Comparison of ENCODE assay signal across 2 cellular contexts in the genomic region with DNA sequence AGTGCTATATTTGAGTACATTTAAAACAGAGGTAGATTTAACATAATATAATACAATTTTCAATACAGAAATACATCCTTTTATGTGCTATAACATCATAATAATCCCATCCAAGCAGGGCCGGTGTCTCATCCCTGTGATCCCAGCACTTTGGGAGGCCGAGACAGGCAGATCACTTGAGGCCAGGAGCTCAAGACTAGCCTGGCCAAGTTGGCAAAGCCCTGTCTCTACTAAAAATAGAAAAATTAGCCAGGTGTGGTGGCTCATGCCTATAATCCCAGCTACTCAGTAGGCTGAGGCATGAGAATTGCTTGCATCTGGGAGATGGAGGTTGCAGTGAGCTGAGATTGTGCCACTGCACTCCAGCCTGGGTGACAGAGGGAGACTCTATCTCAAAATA. TPM values are rescaled to one million over a fixed set of nuclear protein-coding genes. Genes with fewer than 3 reads are reported as not detected.
"Had no signal": no experiment of that assay in that cellular context is flagged by ENCODE, and none has a peak within 500 bp of the region (broad histone marks: within the 10 kb centered on the region; RNA-seq: fewer than 3 reads in every experiment).

No MANE protein-coding gene starts in this region.

RNA-seq across cellular contexts. Expression of a gene that starts 11.8 kb away (rescaled TPM):
- total RNA-seq: ascending aorta, cardiac septum had no signal
